ENCODE assay signal across 8 cellular contexts in the genomic region with DNA sequence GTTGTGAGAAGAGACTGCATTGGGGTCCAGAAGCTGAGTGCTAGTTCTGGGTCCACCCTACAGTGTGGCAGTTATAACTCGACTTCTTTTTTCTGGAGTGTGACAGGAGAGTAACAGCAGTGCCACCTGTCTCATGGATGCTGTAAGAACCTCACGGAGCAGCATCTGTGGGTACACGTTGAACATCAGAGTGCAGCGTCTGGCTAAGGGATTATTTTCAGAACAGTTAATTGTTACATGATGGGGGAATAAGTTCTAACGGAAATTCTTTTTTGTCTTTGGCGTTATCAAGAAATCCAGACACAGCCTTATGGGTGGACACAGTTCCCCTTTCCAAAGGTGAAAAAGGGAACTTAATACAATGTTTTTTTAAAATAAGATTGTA.
DNase-seq lines count a peak whose midpoint lies in the region; ATAC-seq lines count a peak whose summit lies in the region.

No MANE protein-coding gene starts in this region.

- H3K9ac ChIP-seq in HUES48 (ENCODE audit: low read depth, low read length), result no peak overlapping the region

- DNase-seq in AML-193 (lab: John Stamatoyannopoulos, UW) (peak; percentile 60 to 68), SKM-1 treated with dmso at 0.1 percent for 144 hours (lab: John Stamatoyannopoulos, UW; ENCODE audit: unreplicated experiment) (peak; percentile 77), inferior parietal cortex (ENCODE audit: extremely low spot score) (peak; percentile 38), epidermal melanocyte (ENCODE audit: insufficient read length, low spot score) (no peak), HK-2 (ENCODE audit: unreplicated experiment) (no peak)
- DNase-seq in activated CD4-positive, alpha-beta T cell treated with anti-CD3 and anti-CD28 coated beads for 1 hour, result no peak

- H3K36me3 ChIP-seq in HUES48 (ENCODE audit: control insufficient read depth, insufficient read depth, low read length), result peaks cover 15% of the 10 kb centered on the region

- no peaks in the 10 kb centered on the region for H3K27me3 ChIP-seq in HUES48 (ENCODE audit: control insufficient read depth, insufficient read depth, low read length)

- ATAC-seq in GM18867 (IDR thresholded peaks at IDR 0.05; ENCODE audit: unreplicated experiment), result no peak

- H3K4me3 ChIP-seq in HUES48 (ENCODE audit: low read depth, low read length), result no peak overlapping the region

- peak overlapping the region; percentile 71 for H3K27ac ChIP-seq in HUES48 (ENCODE audit: low read depth, low read length)

- H3K4me1 ChIP-seq in HUES48 (ENCODE audit: control insufficient read depth, insufficient read depth, low read length), result peaks cover 29% of the 10 kb centered on the region

- H3K9me3 ChIP-seq in HUES48 (ENCODE audit: control insufficient read depth, insufficient read depth, low read length), result peaks cover 18% of the 10 kb centered on the region

Comparison
In these comparisons a context has a peak if more than half of its experiments do, and no peak if none do; other contexts are left out.
1. DNase-seq: peak in AML-193 (2 of 2), SKM-1 treated with dmso at 0.1 percent for 144 hours (single experiment) and inferior parietal cortex (single experiment); none in epidermal melanocyte (single experiment), activated CD4-positive, alpha-beta T cell treated with anti-CD3 and anti-CD28 coated beads for 1 hour (single experiment) and HK-2 (single experiment).